In the genomic region with DNA sequence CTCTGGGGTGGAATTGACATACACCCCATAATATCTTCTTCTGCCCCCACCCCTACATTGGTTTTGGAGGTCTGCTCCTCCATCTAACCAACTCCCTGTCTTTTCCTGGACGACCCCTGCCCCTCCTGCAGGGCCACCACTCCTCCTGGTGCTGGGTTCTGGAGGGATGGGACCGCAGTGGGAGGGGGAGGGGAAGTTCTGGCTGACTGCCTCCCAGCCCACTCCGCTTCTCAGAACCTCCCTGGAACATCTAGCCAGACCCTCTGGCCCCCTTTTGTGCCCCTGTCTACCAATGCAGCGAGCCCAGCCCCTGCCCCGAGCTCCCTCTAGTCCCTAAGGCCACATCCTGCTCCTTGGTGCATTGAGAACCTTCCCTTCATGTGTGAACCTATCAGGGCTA, we compare ENCODE assay signal across 10 cellular contexts. TPM values are rescaled to one million over a fixed set of nuclear protein-coding genes. Genes with fewer than 3 reads are reported as not detected.
DNase-seq lines count a peak whose midpoint lies in the region; ATAC-seq and TF ChIP-seq lines count a peak whose summit lies in the region.
"Had no signal": no experiment of that assay in that cellular context is flagged by ENCODE, and none has a peak within 500 bp of the region (broad histone marks: within the 10 kb centered on the region; RNA-seq: fewer than 3 reads in every experiment).

No MANE protein-coding gene starts in this region.

- peak overlapping the region in 4 of 8 donors; percentile 33 to 70 (median 44) for H3K27ac Mint-ChIP-seq in CD8-positive, alpha-beta memory T cell
- H3K27ac Mint-ChIP-seq in T-cell (no peak overlapping the region), endodermal cell (peak overlapping the region; percentile 13), neural progenitor cell (no peak overlapping the region)

- peaks cover 13% of the 10 kb centered on the region for H3K27me3 ChIP-seq in CD8-positive, alpha-beta memory T cell (ENCODE audit: insufficient read depth, low read length, poor library complexity, severe bottlenecking)
- H3K27me3 ChIP-seq in endodermal cell (ENCODE audit: control insufficient read depth, insufficient read depth, low read length, poor library complexity, severe bottlenecking) (no peaks in the 10 kb centered on the region), neural progenitor cell (peaks cover 33% of the 10 kb centered on the region), breast epithelium (no peaks in the 10 kb centered on the region), left ventricle myocardium inferior (ENCODE audit: low read depth) (peaks cover 28% of the 10 kb centered on the region)
- H3K27me3 ChIP-seq: adrenal gland had no signal

- H3K27me3 Mint-ChIP-seq in CD8-positive, alpha-beta memory T cell = peaks cover 16 to 36% of the 10 kb centered on the region in 2 donors
- H3K27me3 Mint-ChIP-seq in T-cell (peaks cover 21 to 37% of the 10 kb centered on the region in 2 donors), endodermal cell (ENCODE audit: insufficient read depth) (peaks cover 27% of the 10 kb centered on the region), neural progenitor cell (ENCODE audit: insufficient read depth, low read depth) (peaks cover 27% of the 10 kb centered on the region)

- CTCF ChIA-PET in CD8-positive, alpha-beta memory T cell (lab: Charles Lee) = interaction anchor here (0.8 to 1.5 kb wide), 2 partner anchors 10 to 25 kb away, joined by 3 read pairs; no protein-coding TSS in a partner anchor
- CTCF ChIA-PET in T-cell (lab: Charles Lee) = no interaction called here

- H3K9ac ChIP-seq in endodermal cell (ENCODE audit: extremely low read depth, low read length, poor library complexity, severe bottlenecking) (peak overlapping the region; percentile 32), neural progenitor cell (no peak overlapping the region)

- no peaks in the 10 kb centered on the region for H3K79me2 ChIP-seq in neural progenitor cell (ENCODE audit: low read depth)

- H3K36me3 ChIP-seq in CD8-positive, alpha-beta memory T cell (ENCODE audit: insufficient read depth, low read length) = no peaks in the 10 kb centered on the region
- H3K36me3 ChIP-seq in endodermal cell (ENCODE audit: control insufficient read depth, insufficient read depth, low read length) (no peaks in the 10 kb centered on the region), neural progenitor cell (no peaks in the 10 kb centered on the region), breast epithelium (no peaks in the 10 kb centered on the region), left ventricle myocardium inferior (no peaks in the 10 kb centered on the region)
- H3K36me3 ChIP-seq: adrenal gland, suprapubic skin had no signal

- no peak overlapping the region for H3K4me3 ChIP-seq in CD8-positive, alpha-beta memory T cell (ENCODE audit: low read length)
- H3K4me3 ChIP-seq in endodermal cell (ENCODE audit: low read length) (peak overlapping the region; percentile 84), neural progenitor cell (no peak overlapping the region), breast epithelium (no peak overlapping the region), left ventricle myocardium inferior (no peak overlapping the region)
- H3K4me3 ChIP-seq: adrenal gland had no signal

- H3K9me3 ChIP-seq in CD8-positive, alpha-beta memory T cell (ENCODE audit: low read length) = no peaks in the 10 kb centered on the region
- H3K9me3 ChIP-seq in endodermal cell (ENCODE audit: control insufficient read depth, low read length) (no peaks in the 10 kb centered on the region), neural progenitor cell (ENCODE audit: low read depth) (no peaks in the 10 kb centered on the region), breast epithelium (no peaks in the 10 kb centered on the region), left ventricle myocardium inferior (replicated peaks) (no peaks in the 10 kb centered on the region)
- H3K9me3 ChIP-seq: adrenal gland, suprapubic skin had no signal

- peaks cover 13% of the 10 kb centered on the region for H3F3A ChIP-seq in neural progenitor cell (ENCODE audit: low read depth)

- TF ChIP-seq CTCF in endodermal cell (conservative IDR thresholded peaks at IDR 0.05) (no peak), neural progenitor cell (IDR thresholded peaks at IDR 0.05) (no peak), breast epithelium (IDR thresholded peaks at IDR 0.05) (no peak), left ventricle myocardium inferior (IDR thresholded peaks at IDR 0.05; ENCODE audit: borderline replicate concordance) (no peak)

- H3K36me3 Mint-ChIP-seq in CD8-positive, alpha-beta memory T cell = no peaks in the 10 kb centered on the region
- H3K36me3 Mint-ChIP-seq in T-cell (no peaks in the 10 kb centered on the region), endodermal cell (ENCODE audit: low read depth) (no peaks in the 10 kb centered on the region), neural progenitor cell (no peaks in the 10 kb centered on the region)

- intact Hi-C loops in breast epithelium (cut with DNase I; ENCODE audit: low total_unique reads) (no loop called here), left ventricle myocardium inferior (cut with micrococcal nuclease) (no loop called here)

- ATAC-seq in T-cell (replicated peaks in 1 of 4) (no peak), GM21737 (IDR thresholded peaks at IDR 0.05; ENCODE audit: unreplicated experiment) (no peak)

- H3K27ac ChIP-seq in CD8-positive, alpha-beta memory T cell (ENCODE audit: low read depth, low read length) = peak overlapping the region; percentile 51
- H3K27ac ChIP-seq in endodermal cell (ENCODE audit: low read depth, low read length) (no peak overlapping the region), neural progenitor cell (no peak overlapping the region), breast epithelium (no peak overlapping the region), left ventricle myocardium inferior (replicated peaks) (no peak overlapping the region)
- H3K27ac ChIP-seq: adrenal gland, suprapubic skin had no signal

- WGBS in endodermal cell (ENCODE audit: insufficient coverage in 1 of 2, insufficient read length in 1 of 2), 2 experiments = 93 to 100% methylated on average over 2 to 4 of the region's 5 CpGs

- DNase-seq in CD8-positive, alpha-beta memory T cell = no peak
- no peak for DNase-seq in T-cell
- no peak for DNase-seq in endodermal cell
- DNase-seq in neural progenitor cell (ENCODE audit: low spot score) = no peak
- no peak for DNase-seq in SHP77 treated with DMSO at 0.1 percent for 48 hours (lab: John Stamatoyannopoulos, UW)
- DNase-seq in breast epithelium (ENCODE audit: low spot score in 2 of 2) = no peak
- DNase-seq in left ventricle myocardium inferior = no peak
- DNase-seq: adrenal gland had no signal

- H2AFZ ChIP-seq in neural progenitor cell (replicated peaks) = no peak overlapping the region

- H3K4me2 ChIP-seq in neural progenitor cell = no peak overlapping the region

- POLR2A ChIA-PET in CD8-positive, alpha-beta memory T cell (lab: Charles Lee) = no interaction called here
- POLR2A ChIA-PET in T-cell (lab: Charles Lee) = interaction anchor here in 1 of 2 donors (0.6 kb wide), 1 partner anchor 37 kb away, joined by 5 read pairs; no protein-coding TSS in a partner anchor

- TF ChIP-seq POLR2A in breast epithelium (IDR thresholded peaks at IDR 0.05) = no peak

- H3K4me3 Mint-ChIP-seq in CD8-positive, alpha-beta memory T cell = peak overlapping the region; percentile 65 to 90 (median 75)
- H3K4me3 Mint-ChIP-seq in T-cell = peak overlapping the region; percentile 61 to 78 (median 65)
- H3K4me3 Mint-ChIP-seq in endodermal cell = peak overlapping the region; percentile 70
- H3K4me3 Mint-ChIP-seq in neural progenitor cell = peak overlapping the region; percentile 85

- H3K9me3 Mint-ChIP-seq in CD8-positive, alpha-beta memory T cell = no peaks in the 10 kb centered on the region
- H3K9me3 Mint-ChIP-seq in T-cell (no peaks in the 10 kb centered on the region), endodermal cell (no peaks in the 10 kb centered on the region), neural progenitor cell (no peaks in the 10 kb centered on the region)

- peaks cover 5% of the 10 kb centered on the region for H3K4me1 ChIP-seq in CD8-positive, alpha-beta memory T cell (ENCODE audit: insufficient read depth, low read length)
- H3K4me1 ChIP-seq in endodermal cell (ENCODE audit: control insufficient read depth, insufficient read depth, low read length) (peaks cover 45% of the 10 kb centered on the region), neural progenitor cell (peaks cover 20% of the 10 kb centered on the region), breast epithelium (no peaks in the 10 kb centered on the region), left ventricle myocardium inferior (peaks cover 7% of the 10 kb centered on the region)

- no peaks in the 10 kb centered on the region for H4K20me1 ChIP-seq in neural progenitor cell (ENCODE audit: low read depth)

- H3K4me1 Mint-ChIP-seq in CD8-positive, alpha-beta memory T cell = peaks cover 17 to 33% (median 25%) of the 10 kb centered on the region in 3 donors
- peaks cover 5 to 29% (median 27%) of the 10 kb centered on the region in 3 donors for H3K4me1 Mint-ChIP-seq in T-cell
- peaks cover 43% of the 10 kb centered on the region for H3K4me1 Mint-ChIP-seq in endodermal cell
- peaks cover 37% of the 10 kb centered on the region for H3K4me1 Mint-ChIP-seq in neural progenitor cell

RNA-seq across cellular contexts. Expression of gene MYRF, which starts 1.2 kb away (rescaled TPM):
- under 1 TPM; 0.70 to 0.93 TPM for total RNA-seq in CD8-positive, alpha-beta memory T cell
- polyA plus RNA-seq in CD8-positive, alpha-beta memory T cell = 0.63 TPM
- total RNA-seq in T-cell (1 to 10 TPM in 4 of 5 donors, under 1 TPM in 1; 0.95 to 4.9 (median 1.5) TPM), endodermal cell (10 to 100 TPM; 30.3 to 61.7 TPM), neural progenitor cell (ENCODE audit: low replicate concordance) (1.9 and 5.8 TPM in 2 replicates), breast epithelium (1 to 10 TPM in 1 of 3 donors, under 1 TPM in 2; 0.32 to 6.9 (median 0.66) TPM), left ventricle myocardium inferior (0.14 TPM)
- 16.6 TPM for polyA plus RNA-seq in endodermal cell (2013, experiment 1 of 2)
- 14.9 TPM for polyA plus RNA-seq in endodermal cell (2013, experiment 2 of 2)

RNA-seq across cellular contexts. Expression of gene TMEM258, which starts 38.7 kb away (rescaled TPM):
- total RNA-seq in CD8-positive, alpha-beta memory T cell = 100 to 1,000 TPM; 148 to 152 TPM
- polyA plus RNA-seq in CD8-positive, alpha-beta memory T cell = 258 TPM
- 10 to 100 TPM; 68.1 to 96.0 (median 87.8) TPM for total RNA-seq in T-cell
- 100 to 1,000 TPM; 174 to 180 TPM for total RNA-seq in endodermal cell
- polyA plus RNA-seq in endodermal cell (2013, experiment 1 of 2) = 351 TPM
- 284 TPM for polyA plus RNA-seq in endodermal cell (2013, experiment 2 of 2)
- 71.4 and 98.9 TPM in 2 replicates for total RNA-seq in neural progenitor cell (ENCODE audit: low replicate concordance)
- 10 to 100 TPM; 35.4 to 55.4 (median 35.7) TPM for total RNA-seq in breast epithelium
- total RNA-seq in left ventricle myocardium inferior = 117 TPM

RNA-seq across cellular contexts. Expression of gene FEN1, which starts 39.0 kb away (rescaled TPM):
- 100 to 1,000 TPM; 112 to 121 TPM for total RNA-seq in CD8-positive, alpha-beta memory T cell
- polyA plus RNA-seq in CD8-positive, alpha-beta memory T cell = 15.4 TPM
- total RNA-seq in T-cell (10 to 100 TPM in 4 of 5 donors, 1 to 10 TPM in 1; 8.5 to 12.6 (median 10.9) TPM), endodermal cell (10 to 100 TPM; 66.7 to 81.8 TPM), neural progenitor cell (ENCODE audit: low replicate concordance) (51.8 and 68.9 TPM in 2 replicates), breast epithelium (1 to 10 TPM; 5.9 to 9.2 (median 8.5) TPM), left ventricle myocardium inferior (5.8 TPM)
- polyA plus RNA-seq in endodermal cell (2013, experiment 1 of 2) = 52.7 TPM
- polyA plus RNA-seq in endodermal cell (2013, experiment 2 of 2) = 49.1 TPM
